ENCODE assay signal across 8 cellular contexts in genomic region chr20:35771367-35771688, GRCh38. TPM values are rescaled to one million over a fixed set of nuclear protein-coding genes. Genes with fewer than 3 reads are reported as not detected.
DNase-seq lines count a peak whose midpoint lies in the region; ATAC-seq and TF ChIP-seq lines count a peak whose summit lies in the region.

No MANE protein-coding gene starts in this region.

- H3K4me3 Mint-ChIP-seq in activated T-helper 17 cell treated with anti-CD3 and anti-CD28 coated beads, Interleukin-2, amount 50 U/mL, for 72 hours: peak overlapping the region; percentile 97
- H3K4me3 Mint-ChIP-seq in immature natural killer cell: peak overlapping the region; percentile 81 to 85 (median 83)
- peak overlapping the region; percentile 81 to 95 for H3K4me3 Mint-ChIP-seq in stimulated activated naive B cell treated with anti-CD40 and anti-IgM and Interleukin-4, amounts not matched to agents 10 μg/mL and 1 μg/mL and 100 μg/mL, for 72 hours

- H3K27me3 Mint-ChIP-seq in activated T-helper 17 cell treated with anti-CD3 and anti-CD28 coated beads, Interleukin-2, amount 50 U/mL, for 72 hours: no peaks in the 10 kb centered on the region
- peaks cover 12 to 20% (median 19%) of the 10 kb centered on the region in 3 donors for H3K27me3 Mint-ChIP-seq in immature natural killer cell (ENCODE audit: low read depth in 3 of 3)
- no peaks in the 10 kb centered on the region for H3K27me3 Mint-ChIP-seq in stimulated activated naive B cell treated with anti-CD40 and anti-IgM and Interleukin-4, amounts not matched to agents 10 μg/mL and 1 μg/mL and 100 μg/mL, for 72 hours

- H3K36me3 Mint-ChIP-seq in activated T-helper 17 cell treated with anti-CD3 and anti-CD28 coated beads, Interleukin-2, amount 50 U/mL, for 72 hours (ENCODE audit: low read depth): peaks cover 30% of the 10 kb centered on the region
- H3K36me3 Mint-ChIP-seq in immature natural killer cell: peaks cover 0 to 4% (median 3%) of the 10 kb centered on the region in 3 donors
- peaks cover 9 to 28% of the 10 kb centered on the region in 2 donors for H3K36me3 Mint-ChIP-seq in stimulated activated naive B cell treated with anti-CD40 and anti-IgM and Interleukin-4, amounts not matched to agents 10 μg/mL and 1 μg/mL and 100 μg/mL, for 72 hours

- CTCF ChIA-PET in GM10248 (lab: Yijun Ruan, JAX): interaction anchor here (1.2 to 3.7 kb wide), 3 partner anchors 9 to 27 kb away, joined by 3 to 27 read pairs (median 4); partner anchors contain the start of gene RBM39

- no peak for ATAC-seq in activated T-helper 17 cell treated with anti-CD3 and anti-CD28 coated beads, Interleukin-2, amount 50 U/mL, for 72 hours (replicated peaks)
- no peak for ATAC-seq in stimulated activated naive B cell treated with anti-CD40 and anti-IgM and Interleukin-4, amounts not matched to agents 10 μg/mL and 1 μg/mL and 100 μg/mL, for 72 hours (replicated peaks)

- H3K9me3 Mint-ChIP-seq in activated T-helper 17 cell treated with anti-CD3 and anti-CD28 coated beads, Interleukin-2, amount 50 U/mL, for 72 hours: peaks cover 7% of the 10 kb centered on the region
- no peaks in the 10 kb centered on the region for H3K9me3 Mint-ChIP-seq in immature natural killer cell
- peaks cover 4 to 6% of the 10 kb centered on the region in 2 donors for H3K9me3 Mint-ChIP-seq in stimulated activated naive B cell treated with anti-CD40 and anti-IgM and Interleukin-4, amounts not matched to agents 10 μg/mL and 1 μg/mL and 100 μg/mL, for 72 hours

- H3K27ac Mint-ChIP-seq in activated T-helper 17 cell treated with anti-CD3 and anti-CD28 coated beads, Interleukin-2, amount 50 U/mL, for 72 hours: peak overlapping the region; percentile 94
- peak overlapping the region; percentile 99 to 100 (median 100) for H3K27ac Mint-ChIP-seq in immature natural killer cell
- H3K27ac Mint-ChIP-seq in stimulated activated naive B cell treated with anti-CD40 and anti-IgM and Interleukin-4, amounts not matched to agents 10 μg/mL and 1 μg/mL and 100 μg/mL, for 72 hours: peak overlapping the region; percentile 96

- POLR2A ChIA-PET in GM10248 (lab: Yijun Ruan, JAX): interaction anchor here (0.6 to 2.5 kb wide), 4 partner anchors 9 to 44 kb away, joined by 4 to 21 read pairs (median 4); partner anchors contain the start of gene RBM39

- DNase-seq in DMS153 treated with DMSO at 0.1 percent for 48 hours (lab: John Stamatoyannopoulos, UW; ENCODE audit: unreplicated experiment) (peak; percentile 32), DMS153 (lab: John Stamatoyannopoulos, UW) (no peak), immature natural killer cell (no peak), GM10248 (ENCODE audit: extremely low spot score) (no peak)
- DNase-seq in stimulated activated naive B cell treated with anti-CD40 and anti-IgM and Interleukin-4, amounts not matched to agents 10 μg/mL and 1 μg/mL and 100 μg/mL, for 72 hours: no peak
- DNase-seq in NK-92 treated with Interleukin-12 subunit alpha and Interleukin-12 subunit beta, amount 100 ng/mL, for 24 hours (lab: John Stamatoyannopoulos, UW): no peak
- no peak for DNase-seq in stimulated activated CD4-positive, alpha-beta T cell treated with anti-CD3 and anti-CD28 coated beads, Interleukin-4, amount 100 ng/mL, for 24 hours

- H3K4me1 Mint-ChIP-seq in activated T-helper 17 cell treated with anti-CD3 and anti-CD28 coated beads, Interleukin-2, amount 50 U/mL, for 72 hours: peaks cover 42% of the 10 kb centered on the region
- peaks cover 79 to 82% of the 10 kb centered on the region in 2 donors for H3K4me1 Mint-ChIP-seq in immature natural killer cell
- peaks cover 36 to 59% of the 10 kb centered on the region in 2 donors for H3K4me1 Mint-ChIP-seq in stimulated activated naive B cell treated with anti-CD40 and anti-IgM and Interleukin-4, amounts not matched to agents 10 μg/mL and 1 μg/mL and 100 μg/mL, for 72 hours

- TF ChIP-seq CTCF in GM10248 (IDR thresholded peaks at IDR 0.05; ENCODE audit: control extremely low read depth, extremely low read depth, low read depth, missing control alignments): no peak

RNA-seq across cellular contexts. Expression of gene PHF20, which starts 0.5 kb away (rescaled TPM):
- total RNA-seq in activated T-helper 17 cell treated with anti-CD3 and anti-CD28 coated beads, Interleukin-2, amount 50 U/mL, for 72 hours: 10 to 100 TPM; 70.3 to 73.0 TPM
- polyA plus RNA-seq in immature natural killer cell: 100 to 1,000 TPM in 2 of 3 donors, 10 to 100 TPM in 1; 92.6 to 140 (median 112) TPM

RNA-seq across cellular contexts. Expression of gene RBM39, which starts 29.3 kb away (rescaled TPM):
- 100 to 1,000 TPM; 295 to 359 TPM for total RNA-seq in activated T-helper 17 cell treated with anti-CD3 and anti-CD28 coated beads, Interleukin-2, amount 50 U/mL, for 72 hours
- 100 to 1,000 TPM; 120 to 203 (median 142) TPM for polyA plus RNA-seq in immature natural killer cell
